In genomic region chr11:468493-468892, GRCh38 we compare ENCODE assay signal across 12 cellular contexts. TPM values are rescaled to one million over a fixed set of nuclear protein-coding genes. Genes with fewer than 3 reads are reported as not detected.
DNase-seq lines count a peak whose midpoint lies in the region; ATAC-seq and TF ChIP-seq lines count a peak whose summit lies in the region.
"Had no signal": no experiment of that assay in that cellular context is flagged by ENCODE, and none has a peak within 500 bp of the region (broad histone marks: within the 10 kb centered on the region; RNA-seq: fewer than 3 reads in every experiment).

No MANE protein-coding gene starts in this region.

- WGBS in tibial nerve, 2 donors, result 58 to 64% methylated on average over 6 of the region's 6 CpGs

- TF ChIP-seq EP300 in neural cell (conservative IDR thresholded peaks at IDR 0.05; ENCODE audit: poor library complexity, severe bottlenecking), result peak; percentile 30
- TF ChIP-seq EP300 in tibial nerve (IDR thresholded peaks at IDR 0.05), result no peak

- no peak for TF ChIP-seq POLR2A in uterus (IDR thresholded peaks at IDR 0.05)
- no peak for TF ChIP-seq POLR2A in tibial nerve (IDR thresholded peaks at IDR 0.05)

- H3K36me3 ChIP-seq in neural cell (ENCODE audit: insufficient read depth, low read length), result no peaks in the 10 kb centered on the region
- H3K36me3 ChIP-seq in uterus, result no peaks in the 10 kb centered on the region
- peaks cover 0 to 34% (median 0%) of the 10 kb centered on the region in 3 donors for H3K36me3 ChIP-seq in tibial nerve
- H3K36me3 ChIP-seq in MG63, result peaks cover 13% of the 10 kb centered on the region

- H3K4me3 ChIP-seq in neural cell (ENCODE audit: low read length) (no peak overlapping the region), uterus (no peak overlapping the region), tibial nerve (no peak overlapping the region), MG63 (no peak overlapping the region)

- H3K9me2 ChIP-seq in neural cell (ENCODE audit: insufficient read depth, low read length), result no peaks in the 10 kb centered on the region

- H3K4me1 ChIP-seq in uterus (peaks cover 0 to 7% of the 10 kb centered on the region in 2 donors), tibial nerve (peaks cover 0 to 20% (median 15%) of the 10 kb centered on the region in 4 donors)

- peak overlapping the region; percentile 24 for H3K9ac ChIP-seq in neural cell (ENCODE audit: low read length)

- no peak for TF ChIP-seq RAD21 in neural cell (conservative IDR thresholded peaks at IDR 0.05)

- TF ChIP-seq CTCF in neural cell (IDR thresholded peaks at IDR 0.05; ENCODE audit: poor library complexity, severe bottlenecking) (no peak), uterus (IDR thresholded peaks at IDR 0.05) (no peak), tibial nerve (IDR thresholded peaks at IDR 0.05) (no peak)

- H4K20me1 ChIP-seq in neural cell (ENCODE audit: insufficient read depth), result no peaks in the 10 kb centered on the region

- H3K27me3 ChIP-seq in neural cell (ENCODE audit: insufficient read depth, low read depth, low read length), result no peaks in the 10 kb centered on the region
- H3K27me3 ChIP-seq in uterus, result no peaks in the 10 kb centered on the region
- H3K27me3 ChIP-seq in tibial nerve, result no peaks in the 10 kb centered on the region
- H3K27me3 ChIP-seq in MG63, result no peaks in the 10 kb centered on the region

- H3K9me3 ChIP-seq in neural cell (ENCODE audit: low read length) (no peaks in the 10 kb centered on the region), uterus (no peaks in the 10 kb centered on the region), tibial nerve (no peaks in the 10 kb centered on the region), MG63 (no peaks in the 10 kb centered on the region)

- H3K79me2 ChIP-seq in neural cell (replicated peaks; ENCODE audit: insufficient read depth, low read length), result no peaks in the 10 kb centered on the region

- no peak overlapping the region for H2AFZ ChIP-seq in neural cell (ENCODE audit: low read depth, low read length)

- intact Hi-C loops in Right ventricle myocardium superior (cut with DNase I) (no loop called here), uterus (cut with DNase I; ENCODE audit: low total_unique reads) (no loop called here)

- H3F3A ChIP-seq in neural cell (ENCODE audit: insufficient read depth, low read length, poor library complexity, severe bottlenecking), result no peaks in the 10 kb centered on the region

- H3K4me2 ChIP-seq in neural cell (ENCODE audit: low read length), result no peak overlapping the region

- peak; percentile 35 for DNase-seq in NCI-H82 (lab: John Stamatoyannopoulos, UW)
- DNase-seq in NCI-H82 treated with DMSO at 0.1 percent for 48 hours (lab: John Stamatoyannopoulos, UW; ENCODE audit: unreplicated experiment), result no peak
- no peak for DNase-seq in Right ventricle myocardium superior
- no peak for DNase-seq in uterus
- DNase-seq in tibial nerve (ENCODE audit: low spot score in 2 of 2), result no peak
- DNase-seq in MG63, result no peak
- DNase-seq: activated T-cell treated with anti-CD3 and anti-CD28 coated beads for 4 hours; naive thymus-derived CD8-positive, alpha-beta T cell had no signal

- peak; percentile 69 for ATAC-seq in Right ventricle myocardium superior (ENCODE audit: poor library complexity)
- ATAC-seq in GM19324 (IDR thresholded peaks at IDR 0.05; ENCODE audit: low FRiP score, unreplicated experiment), result no peak
- ATAC-seq: naive thymus-derived CD8-positive, alpha-beta T cell had no signal

- H3K27ac ChIP-seq in neural cell (ENCODE audit: low read length) (peak overlapping the region; percentile 54), uterus (peak overlapping the region; percentile 72 to 92), tibial nerve (peak overlapping the region in 2 of 4 donors; percentile 22 to 89)
- H3K27ac ChIP-seq: 22Rv1 had no signal

TF ChIP-seq in neural cell, 6 proteins besides CTCF, POLR2A, EP300 and RAD21:
- TF ChIP-seq POLR2AphosphoS5 (IDR thresholded peaks at IDR 0.05) (peak; percentile 25), SMC3 (conservative IDR thresholded peaks at IDR 0.05; ENCODE audit: poor library complexity) (no peak)

RNA-seq across cellular contexts. Expression of gene PTDSS2, which starts 18.4 kb away (rescaled TPM):
- total RNA-seq in Right ventricle myocardium superior, result 25.5 TPM
- polyA plus RNA-seq in neural cell, result 39.1 and 54.3 TPM in 2 replicates
- 27.1 and 28.7 TPM in 2 replicates for polyA minus RNA-seq in neural cell
- 10 to 100 TPM; 20.7 to 43.7 (median 22.8) TPM for total RNA-seq in uterus
- 100 to 1,000 TPM in 1 of 4 donors, 10 to 100 TPM in 3; 54.2 to 100 (median 63.9) TPM for total RNA-seq in tibial nerve
- 30.2 and 43.3 TPM in 2 replicates for total RNA-seq in MG63 (2014; rRNA removed; shearing (Covaris generic); ENCODE audit: low replicate concordance)

RNA-seq across cellular contexts. Expression of gene ANO9, which starts 26.7 kb away (rescaled TPM):
- total RNA-seq in Right ventricle myocardium superior, result 0.08 TPM
- polyA plus RNA-seq in neural cell, result not detected in 2 replicates
- polyA minus RNA-seq in neural cell, result not detected in 2 replicates
- total RNA-seq in uterus, result 1 to 10 TPM in 2 of 4 donors, under 1 TPM in 2; 0.59 to 8.2 (median 1.1) TPM
- under 1 TPM in 3 of 4 donors, not detected in 1; 0.78 to 0.90 (median 0.87) TPM for total RNA-seq in tibial nerve
- not detected in 2 replicates for total RNA-seq in MG63 (2014; rRNA removed; shearing (Covaris generic); ENCODE audit: low replicate concordance)
- total RNA-seq: H4 had no signal

RNA-seq across cellular contexts. Expression of gene RNH1, which starts 38.5 kb away (rescaled TPM):
- total RNA-seq in Right ventricle myocardium superior (171 TPM), uterus (100 to 1,000 TPM; 111 to 175 (median 142) TPM), tibial nerve (100 to 1,000 TPM; 220 to 303 (median 281) TPM)
- polyA plus RNA-seq in neural cell, result 71.8 and 82.4 TPM in 2 replicates
- polyA minus RNA-seq in neural cell, result 49.7 and 58.4 TPM in 2 replicates
- 556 and 832 TPM in 2 replicates for total RNA-seq in MG63 (2014; rRNA removed; shearing (Covaris generic); ENCODE audit: low replicate concordance)

RNA-seq across cellular contexts. Expression of gene SIGIRR, which starts 53.7 kb away (rescaled TPM):
- total RNA-seq in Right ventricle myocardium superior, result 38.6 TPM
- 1.6 and 5.6 TPM in 2 replicates for polyA plus RNA-seq in neural cell
- polyA minus RNA-seq in neural cell, result 0.97 TPM in 1 of 2 replicates, not detected in the other
- total RNA-seq in uterus, result 10 to 100 TPM; 13.3 to 61.5 (median 38.4) TPM
- 10 to 100 TPM; 29.1 to 81.1 (median 69.3) TPM for total RNA-seq in tibial nerve
- 28.8 and 89.5 TPM in 2 replicates for total RNA-seq in MG63 (2014; rRNA removed; shearing (Covaris generic); ENCODE audit: low replicate concordance)
